9 cellular contexts compared by ENCODE assay signal in the genomic region with DNA sequence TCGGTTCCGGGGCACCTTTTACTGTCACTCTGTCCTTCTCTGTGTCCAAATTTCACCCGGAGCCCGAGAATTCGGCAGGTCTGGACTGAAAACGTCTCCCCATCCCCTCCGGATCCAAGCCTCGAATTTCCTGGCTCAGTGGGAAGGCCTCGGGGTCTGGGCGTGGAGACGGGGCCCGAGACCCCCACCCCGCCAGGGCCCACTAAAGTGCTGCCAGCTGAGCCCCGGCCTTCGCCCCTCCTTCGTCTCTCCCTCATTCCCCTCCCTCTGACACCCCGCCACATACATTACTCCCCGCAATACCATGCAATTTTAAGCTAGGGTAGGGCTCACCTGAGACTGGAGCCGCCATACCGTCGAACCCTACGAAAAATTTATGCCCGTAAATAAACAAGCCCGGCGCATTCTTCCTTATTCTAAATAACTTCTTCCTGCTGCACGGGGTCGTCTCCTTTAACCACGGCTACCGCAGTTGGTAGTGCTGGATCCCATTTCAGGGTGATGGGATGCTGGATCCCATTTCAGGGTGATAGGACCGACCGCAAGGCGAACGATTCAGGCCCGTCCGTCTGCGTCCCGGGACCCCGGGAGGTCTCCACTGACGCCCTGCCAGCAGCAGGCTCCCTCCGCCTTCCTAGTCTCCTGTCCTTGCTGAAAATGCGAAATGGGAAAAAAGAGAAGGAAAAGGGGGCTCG. TPM values are rescaled to one million over a fixed set of nuclear protein-coding genes. Genes with fewer than 3 reads are reported as not detected.
DNase-seq lines count a peak whose midpoint lies in the region; ATAC-seq and TF ChIP-seq lines count a peak whose summit lies in the region.
"Had no signal": no experiment of that assay in that cellular context is flagged by ENCODE, and none has a peak within 500 bp of the region (broad histone marks: within the 10 kb centered on the region; RNA-seq: fewer than 3 reads in every experiment).

No MANE protein-coding gene starts in this region.

- H3K4me1 Mint-ChIP-seq in activated T-cell treated with anti-CD3 and anti-CD28 coated beads, Interleukin-2, amount 50 U/mL, for 4 hours (ENCODE audit: low read depth) = peaks cover 31% of the 10 kb centered on the region
- peaks cover 32% of the 10 kb centered on the region for H3K4me1 Mint-ChIP-seq in activated naive CD8-positive, alpha-beta T cell (ENCODE audit: low read depth)

- peak overlapping the region; percentile 68 for H3K4me3 Mint-ChIP-seq in activated T-cell treated with anti-CD3 and anti-CD28 coated beads, Interleukin-2, amount 50 U/mL, for 4 hours
- peak overlapping the region; percentile 82 for H3K4me3 Mint-ChIP-seq in activated naive CD8-positive, alpha-beta T cell

- peaks cover 82% of the 10 kb centered on the region for H3K27me3 Mint-ChIP-seq in activated T-cell treated with anti-CD3 and anti-CD28 coated beads, Interleukin-2, amount 50 U/mL, for 4 hours (ENCODE audit: low read depth)
- peaks cover 36% of the 10 kb centered on the region for H3K27me3 Mint-ChIP-seq in activated naive CD8-positive, alpha-beta T cell

- DNase-seq in activated T-cell treated with anti-CD3 and anti-CD28 coated beads, Interleukin-2, amount 50 U/mL, for 4 hours = no peak
- no peak for DNase-seq in activated T-cell treated with anti-CD3 and anti-CD28 coated beads, Interleukin-2, amount 50 U/mL, for 1 hour
- DNase-seq in suprapubic skin (ENCODE audit: low spot score in 2 of 2) (no peak), transverse colon (no peak), G401 (ENCODE audit: low spot score) (no peak)
- DNase-seq: DMS153 had no signal

- H3K9me3 ChIP-seq in iPS-20b (ENCODE audit: insufficient read depth, low read depth, low read length) (no peaks in the 10 kb centered on the region), suprapubic skin (no peaks in the 10 kb centered on the region), transverse colon (no peaks in the 10 kb centered on the region)

- no peak overlapping the region for H3K9ac ChIP-seq in iPS-20b (ENCODE audit: low read depth, low read length)

- H3K4me1 ChIP-seq in iPS-20b (ENCODE audit: insufficient read depth, low read length) = no peaks in the 10 kb centered on the region
- H3K4me1 ChIP-seq in suprapubic skin = peaks cover 18% of the 10 kb centered on the region
- H3K4me1 ChIP-seq in transverse colon = peaks cover 0 to 21% (median 19%) of the 10 kb centered on the region in 4 donors

- H3K27me3 ChIP-seq in iPS-20b (ENCODE audit: insufficient read depth, low read length) (peaks cover 87% of the 10 kb centered on the region), suprapubic skin (peaks cover 99% of the 10 kb centered on the region), transverse colon (peaks cover 100% of the 10 kb centered on the region)

- no peak for TF ChIP-seq POLR2A in suprapubic skin (IDR thresholded peaks at IDR 0.05)
- TF ChIP-seq POLR2A in transverse colon (IDR thresholded peaks at IDR 0.05) = no peak

- ATAC-seq in activated T-cell treated with anti-CD3 and anti-CD28 coated beads, Interleukin-2, amount 50 U/mL, for 4 hours = no peak
- ATAC-seq in HG03108 (IDR thresholded peaks at IDR 0.05; ENCODE audit: unreplicated experiment) = no peak

- in situ Hi-C loops in transverse colon (cut with MboI; ENCODE audit: low pct_ligation_motif_present in 1 of 4, low pct_unique_long_range_greater_than_20kb in 1 of 4, low sequenced_read_pairs in 3 of 4) = no loop called here
- in situ Hi-C loops in G401 (cut with HindIII; ENCODE audit: low sequenced_read_pairs) = no loop called here

- H3K36me3 Mint-ChIP-seq in activated T-cell treated with anti-CD3 and anti-CD28 coated beads, Interleukin-2, amount 50 U/mL, for 4 hours (ENCODE audit: insufficient read depth) = no peaks in the 10 kb centered on the region
- H3K36me3 Mint-ChIP-seq in activated naive CD8-positive, alpha-beta T cell = peaks cover 4% of the 10 kb centered on the region

- no peak for TF ChIP-seq CTCF in suprapubic skin (IDR thresholded peaks at IDR 0.05)
- no peak for TF ChIP-seq CTCF in transverse colon (IDR thresholded peaks at IDR 0.05)

- intact Hi-C loops in transverse colon (cut with DNase I; ENCODE audit: low total_unique reads) = no loop called here

- no peak overlapping the region for H3K27ac ChIP-seq in iPS-20b (ENCODE audit: low read length)
- H3K27ac ChIP-seq in suprapubic skin = no peak overlapping the region
- no peak overlapping the region for H3K27ac ChIP-seq in transverse colon

- H3K4me3 ChIP-seq in iPS-20b (ENCODE audit: low read length) = peak overlapping the region; percentile 75
- H3K4me3 ChIP-seq in suprapubic skin = peak overlapping the region; percentile 39
- peak overlapping the region in 2 of 4 donors; percentile 22 to 35 for H3K4me3 ChIP-seq in transverse colon

- no peaks in the 10 kb centered on the region for H3K9me3 Mint-ChIP-seq in activated T-cell treated with anti-CD3 and anti-CD28 coated beads, Interleukin-2, amount 50 U/mL, for 4 hours
- no peaks in the 10 kb centered on the region for H3K9me3 Mint-ChIP-seq in activated naive CD8-positive, alpha-beta T cell (ENCODE audit: low read depth)

- TF ChIP-seq EP300 in suprapubic skin (IDR thresholded peaks at IDR 0.05) (no peak), transverse colon (IDR thresholded peaks at IDR 0.05; ENCODE audit: low read depth) (no peak)

- 3% methylated on average over 42 of the region's 42 CpGs for WGBS in suprapubic skin
- WGBS in transverse colon (ENCODE audit: low coverage in 1 of 2), 2 donors = 7 to 12% methylated on average over 11 to 41 of the region's 42 CpGs

- peak overlapping the region; percentile 76 for H3K27ac Mint-ChIP-seq in activated naive CD8-positive, alpha-beta T cell

- H3K36me3 ChIP-seq in iPS-20b (ENCODE audit: insufficient read depth, low read depth, low read length) = no peaks in the 10 kb centered on the region
- H3K36me3 ChIP-seq in suprapubic skin = no peaks in the 10 kb centered on the region
- H3K36me3 ChIP-seq in transverse colon = no peaks in the 10 kb centered on the region

RNA-seq across cellular contexts. Expression of a gene that starts 4.4 kb away (rescaled TPM):
- not detected for total RNA-seq in activated T-cell treated with anti-CD3 and anti-CD28 coated beads, Interleukin-2, amount 50 U/mL, for 4 hours
- not detected for total RNA-seq in suprapubic skin
- not detected for total RNA-seq in transverse colon
- total RNA-seq in G401 (2014; rRNA removed; shearing (Covaris generic)) = not detected in 2 replicates

RNA-seq across cellular contexts. Expression of a gene that starts 48.8 kb away (rescaled TPM):
- 10 to 100 TPM in 1 of 3 donors, 1 to 10 TPM in 2; 9.8 to 12.0 (median 9.9) TPM for total RNA-seq in activated T-cell treated with anti-CD3 and anti-CD28 coated beads, Interleukin-2, amount 50 U/mL, for 4 hours
- 10 to 100 TPM; 14.0 to 18.0 (median 16.4) TPM for total RNA-seq in suprapubic skin
- 10 to 100 TPM; 12.1 to 64.3 (median 16.1) TPM for total RNA-seq in transverse colon
- 0.31 and 0.61 TPM in 2 replicates for total RNA-seq in G401 (2014; rRNA removed; shearing (Covaris generic))

RNA-seq across cellular contexts. Expression of a gene that starts 51.4 kb away (rescaled TPM):
- total RNA-seq in activated T-cell treated with anti-CD3 and anti-CD28 coated beads, Interleukin-2, amount 50 U/mL, for 4 hours = 1 to 10 TPM; 9.0 to 9.7 (median 9.6) TPM
- total RNA-seq in suprapubic skin (1 to 10 TPM; 2.6 to 7.7 (median 4.8) TPM), transverse colon (10 to 100 TPM in 1 of 4 donors, 1 to 10 TPM in 3; 4.9 to 13.0 (median 7.4) TPM)
- total RNA-seq in G401 (2014; rRNA removed; shearing (Covaris generic)) = 9.8 and 10.1 TPM in 2 replicates
